In the genomic region with DNA sequence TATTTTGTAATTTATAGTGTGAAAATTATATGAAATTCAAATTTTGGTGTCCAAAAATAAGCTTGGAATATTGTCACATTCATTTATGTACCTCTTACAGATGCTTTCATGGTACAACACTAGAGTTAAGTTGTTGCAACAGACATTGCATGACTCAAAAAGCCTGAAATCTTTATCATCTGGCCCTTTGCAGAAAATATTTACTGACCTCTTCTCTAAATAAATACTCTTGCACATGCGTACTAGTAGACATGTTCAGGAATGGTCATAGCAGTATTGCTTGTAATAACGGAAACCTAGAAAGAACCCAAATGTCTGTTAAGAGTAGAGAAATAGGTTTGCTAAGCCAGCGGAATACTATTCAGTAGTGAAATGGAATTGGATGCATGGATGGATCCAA, we compare ENCODE assay signal across 16 cellular contexts.
"Had no signal": no experiment of that assay in that cellular context is flagged by ENCODE, and none has a peak within 500 bp of the region (broad histone marks: within the 10 kb centered on the region; RNA-seq: fewer than 3 reads in every experiment).

No MANE protein-coding gene starts in this region.

- H3K27me3 ChIP-seq: adrenal gland, esophagus muscularis mucosa, right atrium auricular region, tibial nerve, vagina had no signal

- H3K4me1 ChIP-seq: adrenal gland, esophagus muscularis mucosa, right atrium auricular region, tibial nerve, vagina had no signal

- H3K9me3 ChIP-seq: adrenal gland, esophagus muscularis mucosa, right atrium auricular region, vagina had no signal

- H3K4me3 ChIP-seq: adrenal gland, esophagus muscularis mucosa, mucosa of descending colon, right atrium auricular region, tibial nerve, vagina had no signal

- H3K27ac ChIP-seq: adrenal gland, esophagus muscularis mucosa, right atrium auricular region, tibial nerve, vagina, WERI-Rb-1 had no signal

- DNase-seq: activated CD4-positive, alpha-beta T cell treated with anti-CD3 and anti-CD28 coated beads for 36 hours; activated CD4-positive, alpha-beta T cell treated with anti-CD3 and anti-CD28 coated beads, Interleukin-2, amount 50 U/mL, for 48 hours; activated gamma-delta T cell; adrenal gland; dermis blood vessel endothelial cell; effector memory CD4-positive, alpha-beta T cell; mucosa of descending colon; naive B cell; stimulated activated naive CD8-positive, alpha-beta T cell treated with anti-CD3 and anti-CD28 coated beads, Interleukin-15, Interleukin-2, amounts not matched to agents 100 U/mL and 50 U/mL, for 24 hours; substantia nigra; T-helper 2 cell; WERI-Rb-1 had no signal

- ATAC-seq: activated CD4-positive, alpha-beta T cell treated with anti-CD3 and anti-CD28 coated beads for 36 hours; mucosa of descending colon; stimulated activated naive CD8-positive, alpha-beta T cell treated with anti-CD3 and anti-CD28 coated beads, Interleukin-15, Interleukin-2, amounts not matched to agents 100 U/mL and 50 U/mL, for 24 hours had no signal

- H3K36me3 ChIP-seq: adrenal gland, esophagus muscularis mucosa, right atrium auricular region, vagina, WERI-Rb-1 had no signal
